In the genomic region with DNA sequence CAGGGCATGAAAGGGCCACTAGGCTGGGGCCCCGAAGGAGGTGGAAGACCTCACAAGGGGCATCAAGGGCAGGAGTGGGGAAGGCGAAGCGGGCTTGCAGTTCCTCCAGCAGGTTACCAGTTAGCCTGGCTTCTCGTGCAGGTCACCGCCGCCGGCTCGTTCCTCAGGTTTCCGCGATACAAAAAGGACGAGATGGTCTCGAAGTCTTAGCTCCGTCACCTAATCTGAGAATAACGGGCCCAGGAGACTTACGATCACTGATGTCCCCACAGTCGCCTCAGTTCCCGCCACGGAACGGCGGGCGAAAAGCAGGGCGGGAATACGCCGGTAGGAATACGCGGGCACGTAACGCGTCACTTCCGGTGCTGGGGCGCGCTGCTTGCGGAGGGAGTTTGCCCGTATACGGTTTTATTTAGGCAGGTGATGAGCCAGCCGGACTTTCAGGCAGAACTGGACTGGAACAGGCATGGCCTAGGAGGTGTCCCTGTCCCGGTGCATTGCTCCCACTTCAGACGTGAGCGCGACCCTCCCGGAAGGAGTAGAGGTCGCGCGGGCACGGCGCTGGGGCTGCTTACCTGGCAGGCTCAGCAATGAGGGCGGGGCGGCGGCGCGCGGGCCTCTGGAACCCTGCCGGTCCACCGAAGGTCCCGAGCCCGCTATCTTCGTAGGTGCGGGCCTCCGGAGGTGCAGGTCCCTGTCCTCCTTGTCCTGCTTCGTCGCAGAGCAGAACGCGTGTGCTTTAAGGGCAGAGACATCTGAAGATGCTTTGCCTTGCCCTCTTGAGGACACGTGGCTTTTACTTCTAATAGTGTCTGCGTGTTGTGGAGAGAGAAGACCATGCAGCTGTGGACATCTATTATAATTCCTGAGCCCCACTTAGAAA, we compare ENCODE assay signal across 1 cellular context.
TF ChIP-seq lines count a peak whose summit lies in the region.

A gene with protein sequence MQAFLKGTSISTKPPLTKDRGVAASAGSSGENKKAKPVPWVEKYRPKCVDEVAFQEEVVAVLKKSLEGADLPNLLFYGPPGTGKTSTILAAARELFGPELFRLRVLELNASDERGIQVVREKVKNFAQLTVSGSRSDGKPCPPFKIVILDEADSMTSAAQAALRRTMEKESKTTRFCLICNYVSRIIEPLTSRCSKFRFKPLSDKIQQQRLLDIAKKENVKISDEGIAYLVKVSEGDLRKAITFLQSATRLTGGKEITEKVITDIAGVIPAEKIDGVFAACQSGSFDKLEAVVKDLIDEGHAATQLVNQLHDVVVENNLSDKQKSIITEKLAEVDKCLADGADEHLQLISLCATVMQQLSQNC (minus strand): TSS at position 310 of the 883 bp plus-strand sequence. CDS start 1,769 bp downstream, outside the sequence.

TF ChIP-seq in endothelial cell of umbilical vein, 7 proteins besides CTCF, POLR2A, EP300 and RAD21 (continued from another document):
- no peak for TF ChIP-seq FOS (IDR thresholded peaks at IDR 0.05; ENCODE audit: borderline replicate concordance, insufficient read depth, low read length)
- TF ChIP-seq, protein P1, sequence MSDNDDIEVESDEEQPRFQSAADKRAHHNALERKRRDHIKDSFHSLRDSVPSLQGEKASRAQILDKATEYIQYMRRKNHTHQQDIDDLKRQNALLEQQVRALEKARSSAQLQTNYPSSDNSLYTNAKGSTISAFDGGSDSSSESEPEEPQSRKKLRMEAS (IDR thresholded peaks at IDR 0.05; ENCODE audit: insufficient read depth, insufficient read length) = peak; percentile 47
TF ChIP-seq in endothelial cell of umbilical vein: peak in this region for 2.
